ENCODE assay signal across 16 cellular contexts in the genomic region with DNA sequence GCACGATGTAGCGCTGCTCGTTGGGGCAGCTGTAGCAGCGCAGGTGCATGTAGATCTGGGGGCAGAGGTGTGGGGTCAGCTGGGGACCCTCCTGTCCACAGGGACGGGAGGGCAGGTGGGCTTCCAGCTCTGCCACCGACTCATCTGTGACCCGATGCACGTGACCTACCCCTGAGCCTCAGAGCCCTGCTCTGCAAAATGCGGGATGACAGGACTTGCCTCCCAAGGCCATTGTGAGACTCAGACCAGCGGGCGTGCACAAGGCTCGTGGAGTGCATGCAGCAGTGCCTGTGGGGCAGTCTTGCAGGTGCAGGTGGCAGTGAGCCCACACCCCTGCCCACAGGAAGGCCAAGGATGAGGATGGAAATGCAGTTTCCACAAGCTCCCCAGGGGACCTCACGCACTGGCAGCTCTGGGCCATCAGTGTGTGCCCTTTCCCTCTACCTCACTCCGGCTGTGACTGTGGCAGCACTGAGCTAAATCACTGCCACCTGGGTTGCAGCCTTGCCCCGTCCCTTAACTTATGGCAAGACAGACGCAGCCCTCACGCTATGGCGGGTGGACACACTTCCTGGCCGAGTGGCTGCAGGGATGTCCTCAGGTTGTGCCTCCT. TPM values are rescaled to one million over a fixed set of nuclear protein-coding genes. Genes with fewer than 3 reads are reported as not detected.
DNase-seq lines count a peak whose midpoint lies in the region; ATAC-seq and TF ChIP-seq lines count a peak whose summit lies in the region.
"Had no signal": no experiment of that assay in that cellular context is flagged by ENCODE, and none has a peak within 500 bp of the region (broad histone marks: within the 10 kb centered on the region; RNA-seq: fewer than 3 reads in every experiment).

No MANE protein-coding gene starts in this region.

- peaks cover 0 to 62% (median 23%) of the 10 kb centered on the region in 9 donors for H3K36me3 ChIP-seq in heart right ventricle
- peaks cover 15 to 50% (median 45%) of the 10 kb centered on the region in 4 donors for H3K36me3 ChIP-seq in esophagus muscularis mucosa
- H3K36me3 ChIP-seq in gastrocnemius medialis = peaks cover 0 to 47% of the 10 kb centered on the region in 2 donors

- no peaks in the 10 kb centered on the region for H3K27me3 ChIP-seq in heart right ventricle
- H3K27me3 ChIP-seq in esophagus muscularis mucosa = no peaks in the 10 kb centered on the region
- no peaks in the 10 kb centered on the region for H3K27me3 ChIP-seq in gastrocnemius medialis
- H3K27me3 ChIP-seq: pancreas had no signal

- peak overlapping the region in 8 of 10 donors; percentile 32 to 77 (median 62) for H3K27ac ChIP-seq in heart right ventricle
- H3K27ac ChIP-seq in esophagus muscularis mucosa (replicated peaks in 1 of 4) = peak overlapping the region; percentile 48 to 71 (median 65)
- peak overlapping the region in 3 of 4 donors; percentile 41 to 71 (median 57) for H3K27ac ChIP-seq in gastrocnemius medialis
- H3K27ac ChIP-seq: A549, pancreas had no signal

- TF ChIP-seq CTCF in heart right ventricle (IDR thresholded peaks at IDR 0.05) (no peak), esophagus muscularis mucosa (IDR thresholded peaks at IDR 0.05) (no peak), gastrocnemius medialis (IDR thresholded peaks at IDR 0.05 in 4 of 5, conservative IDR thresholded peaks at IDR 0.05 in 1 of 5) (no peak)

- H3K9me3 ChIP-seq in heart right ventricle (peaks cover 0 to 7% (median 0%) of the 10 kb centered on the region in 11 donors), esophagus muscularis mucosa (no peaks in the 10 kb centered on the region), gastrocnemius medialis (no peaks in the 10 kb centered on the region)
- H3K9me3 ChIP-seq: A549, pancreas had no signal

- no peak for TF ChIP-seq EP300 in esophagus muscularis mucosa (IDR thresholded peaks at IDR 0.05)

- in situ Hi-C loops in gastrocnemius medialis (cut with MboI; ENCODE audit: low sequenced_read_pairs in 4 of 4) = loop anchor here in 1 of 4 donors (25.0 kb wide), 1 partner anchor 134 kb away; the partner anchor contains the start of gene BAIAP2L2

- H3K4me3 ChIP-seq in heart right ventricle = no peak overlapping the region
- H3K4me3 ChIP-seq in esophagus muscularis mucosa = no peak overlapping the region
- H3K4me3 ChIP-seq in gastrocnemius medialis = no peak overlapping the region
- H3K4me3 ChIP-seq: A549, pancreas had no signal

- TF ChIP-seq POLR2A in esophagus muscularis mucosa (IDR thresholded peaks at IDR 0.05; ENCODE audit: low read depth) = no peak
- no peak for TF ChIP-seq POLR2A in gastrocnemius medialis (IDR thresholded peaks at IDR 0.05)

- peak in 3 of 8 donors; percentile 3 to 6 (median 4) for ATAC-seq in heart right ventricle
- ATAC-seq in left cardiac atrium = no peak
- ATAC-seq in gastrocnemius medialis = no peak
- ATAC-seq in HG02885 (IDR thresholded peaks at IDR 0.05; ENCODE audit: poor library complexity, unreplicated experiment) = no peak
- no peak for ATAC-seq in HG03439 (IDR thresholded peaks at IDR 0.05; ENCODE audit: unreplicated experiment)
- ATAC-seq: naive thymus-derived CD4-positive, alpha-beta T cell had no signal

- DNase-seq in heart right ventricle (no peak), left cardiac atrium (no peak), esophagus muscularis mucosa (ENCODE audit: extremely low spot score) (no peak), gastrocnemius medialis (no peak), AG08396 (ENCODE audit: low spot score) (no peak), T-helper 9 cell (no peak)
- DNase-seq: activated CD4-positive, alpha-beta T cell treated with anti-CD3 and anti-CD28 coated beads for 1 hour; activated naive CD4-positive, alpha-beta T cell; activated T-cell treated with anti-CD3 and anti-CD28 coated beads, Interleukin-2, amount 50 U/mL, for 24 hours; naive thymus-derived CD4-positive, alpha-beta T cell; NCI-H1417; NCI-H2107; pancreas had no signal

- WGBS in heart right ventricle, 2 donors = 79 to 82% methylated on average over 19 of the region's 19 CpGs
- WGBS in esophagus muscularis mucosa = 86% methylated on average over 13 of the region's 19 CpGs

- H3K4me1 ChIP-seq in heart right ventricle (peaks cover 7 to 68% (median 43%) of the 10 kb centered on the region in 9 donors), esophagus muscularis mucosa (peaks cover 33 to 71% (median 53%) of the 10 kb centered on the region in 4 donors), gastrocnemius medialis (peaks cover 39 to 41% of the 10 kb centered on the region in 2 donors)
- H3K4me1 ChIP-seq: pancreas had no signal

- intact Hi-C loops in heart right ventricle (cut with DNase I) (no loop called here), left cardiac atrium (cut with DNase I) (no loop called here), esophagus muscularis mucosa (cut with DNase I) (no loop called here), gastrocnemius medialis (cut with DNase I; ENCODE audit: low total_unique reads) (no loop called here)

RNA-seq across cellular contexts. Expression of gene TMEM184B, which starts 26.7 kb away (rescaled TPM):
- 10 to 100 TPM; 36.2 to 51.6 (median 46.1) TPM for total RNA-seq in heart right ventricle
- polyA plus RNA-seq in heart right ventricle = 10 to 100 TPM; 20.8 to 29.7 TPM
- total RNA-seq in left cardiac atrium = 10 to 100 TPM; 47.2 to 60.3 TPM
- 100 to 1,000 TPM in 1 of 4 donors, 10 to 100 TPM in 3; 39.4 to 108 (median 75.3) TPM for total RNA-seq in esophagus muscularis mucosa
- total RNA-seq in gastrocnemius medialis = 10 to 100 TPM; 25.4 to 40.7 (median 31.2) TPM

RNA-seq across cellular contexts. Expression of gene MAFF, which starts 44.4 kb away (rescaled TPM):
- 10 to 100 TPM in 4 of 10 donors, 1 to 10 TPM in 6; 2.9 to 21.2 (median 5.3) TPM for total RNA-seq in heart right ventricle
- 10 to 100 TPM in 1 of 2 donors, 1 to 10 TPM in 1; 6.5 to 21.4 TPM for polyA plus RNA-seq in heart right ventricle
- total RNA-seq in left cardiac atrium = 10 to 100 TPM in 1 of 2 donors, 1 to 10 TPM in 1; 9.4 to 27.8 TPM
- total RNA-seq in esophagus muscularis mucosa = 100 to 1,000 TPM in 1 of 4 donors, 10 to 100 TPM in 3; 26.2 to 182 (median 54.3) TPM
- total RNA-seq in gastrocnemius medialis = 100 to 1,000 TPM in 1 of 4 donors, 10 to 100 TPM in 3; 19.3 to 448 (median 33.4) TPM
